16 cellular contexts compared by ENCODE assay signal in genomic region chr10:76017026-76017732, GRCh38.
DNase-seq lines count a peak whose midpoint lies in the region; ATAC-seq and TF ChIP-seq lines count a peak whose summit lies in the region.
"Had no signal": no experiment of that assay in that cellular context is flagged by ENCODE, and none has a peak within 500 bp of the region (broad histone marks: within the 10 kb centered on the region; RNA-seq: fewer than 3 reads in every experiment).

No MANE protein-coding gene starts in this region.

- TF ChIP-seq CTCF in GM23338 (conservative IDR thresholded peaks at IDR 0.05; ENCODE audit: low read depth in 2 of 2): no peak
- TF ChIP-seq CTCF in PC-3 (conservative IDR thresholded peaks at IDR 0.05; ENCODE audit: low read depth, low read length): no peak
- TF ChIP-seq CTCF in epithelial cell of esophagus (IDR thresholded peaks at IDR 0.05; ENCODE audit: insufficient read depth, low read depth, low read length, missing control alignments): no peak
- TF ChIP-seq CTCF in neural progenitor cell (IDR thresholded peaks at IDR 0.05): no peak
- TF ChIP-seq CTCF in RWPE1 (conservative IDR thresholded peaks at IDR 0.05; ENCODE audit: low read depth): no peak

- H3K9me2 ChIP-seq in GM23338 (ENCODE audit: insufficient read depth) (peaks cover 13% of the 10 kb centered on the region; the same call in 1 of the 2 replicates), PC-3 (replicated peaks; ENCODE audit: low read length) (no peaks in the 10 kb centered on the region)

- H3K27me3 ChIP-seq in GM23338 (ENCODE audit: insufficient read depth) (no peaks in the 10 kb centered on the region), PC-3 (ENCODE audit: low read length) (peaks cover 30% of the 10 kb centered on the region), neural progenitor cell (no peaks in the 10 kb centered on the region)
- H3K27me3 ChIP-seq: BLaER1 treated with 17β-estradiol and CSF1 and Interleukin-3, amounts not matched to agents 10 nM and 100 nM had no signal

- H3K4me1 ChIP-seq in GM23338 (ENCODE audit: insufficient read depth) (no peaks in the 10 kb centered on the region), PC-3 (ENCODE audit: insufficient read depth, low read length) (no peaks in the 10 kb centered on the region), neural progenitor cell (peaks cover 18% of the 10 kb centered on the region)
- H3K4me1 ChIP-seq: BLaER1 treated with 17β-estradiol and CSF1 and Interleukin-3, amounts not matched to agents 10 nM and 100 nM; HAP-1 had no signal

- H3K4me3 Mint-ChIP-seq in GM23338: no peak overlapping the region
- no peak overlapping the region for H3K4me3 Mint-ChIP-seq in neural progenitor cell

- no peak overlapping the region for H3K27ac Mint-ChIP-seq in GM23338
- H3K27ac Mint-ChIP-seq in neural progenitor cell: no peak overlapping the region

- POLR2A ChIA-PET in PC-3 (lab: Charles Lee; ENCODE audit: unreplicated experiment): no interaction called here
- POLR2A ChIA-PET in RWPE1 (lab: Yijun Ruan, JAX; ENCODE audit: low non-redundant PET): no interaction called here

- H4K20me1 ChIP-seq in GM23338 (replicated peaks; ENCODE audit: insufficient read depth) (no peaks in the 10 kb centered on the region), PC-3 (ENCODE audit: low read length) (no peaks in the 10 kb centered on the region), neural progenitor cell (ENCODE audit: low read depth) (no peaks in the 10 kb centered on the region)
- H4K20me1 ChIP-seq: BLaER1 treated with 17β-estradiol and CSF1 and Interleukin-3, amounts not matched to agents 10 nM and 100 nM had no signal

- no peaks in the 10 kb centered on the region for H3K36me3 Mint-ChIP-seq in GM23338 (ENCODE audit: low read depth)
- H3K36me3 Mint-ChIP-seq in neural progenitor cell: no peaks in the 10 kb centered on the region

- H3K4me1 Mint-ChIP-seq in GM23338 (peaks cover 9% of the 10 kb centered on the region), neural progenitor cell (peaks cover 27% of the 10 kb centered on the region)

- H3K9ac ChIP-seq in PC-3 (ENCODE audit: low read length): no peak overlapping the region
- H3K9ac ChIP-seq in neural progenitor cell: no peak overlapping the region
- H3K9ac ChIP-seq: BLaER1 treated with 17β-estradiol and CSF1 and Interleukin-3, amounts not matched to agents 10 nM and 100 nM; KMS-11 had no signal

- H3K79me2 ChIP-seq in GM23338 (replicated peaks; ENCODE audit: insufficient read depth) (no peaks in the 10 kb centered on the region), PC-3 (ENCODE audit: low read length) (no peaks in the 10 kb centered on the region), neural progenitor cell (ENCODE audit: low read depth) (no peaks in the 10 kb centered on the region)

- ATAC-seq in GM23338: no peak
- ATAC-seq in PC-3: no peak
- ATAC-seq in HG02759 (IDR thresholded peaks at IDR 0.05; ENCODE audit: unreplicated experiment): no peak

- DNase-seq in GM23338 (ENCODE audit: low spot score): peak; percentile 17
- peak; percentile 63 for DNase-seq in PC-3
- peak; percentile 6 for DNase-seq in epithelial cell of esophagus (ENCODE audit: low read depth)
- peak; percentile 31 for DNase-seq in neural progenitor cell (ENCODE audit: low spot score)
- DNase-seq in erythroblast (lab: John Stamatoyannopoulos, UW): no peak
- DNase-seq in activated gamma-delta T cell (lab: John Stamatoyannopoulos, UW): no peak
- DNase-seq in RWPE1 (ENCODE audit: low spot score): no peak
- DNase-seq: DMS 273 treated with DMSO at 0.1 percent for 48 hours, EL, MM.1S, NCI-H1930, SIG-M5 had no signal

- H2AFZ ChIP-seq in GM23338 (no peak overlapping the region), PC-3 (ENCODE audit: low read length) (no peak overlapping the region), neural progenitor cell (replicated peaks) (no peak overlapping the region)

- H3K27me3 Mint-ChIP-seq in GM23338 (ENCODE audit: insufficient read depth, low read depth, poor library complexity): peaks cover 3% of the 10 kb centered on the region
- peaks cover 7% of the 10 kb centered on the region for H3K27me3 Mint-ChIP-seq in neural progenitor cell (ENCODE audit: insufficient read depth, low read depth)

- no TSS peak for BruUV-seq in PC-3 (replicated peaks; lab: Mats Ljungman, UMichigan)

- H3K4me3 ChIP-seq in GM23338 (no peak overlapping the region), PC-3 (ENCODE audit: low read length) (no peak overlapping the region), epithelial cell of esophagus (ENCODE audit: low read length) (no peak overlapping the region), neural progenitor cell (no peak overlapping the region)
- H3K4me3 ChIP-seq: BLaER1 treated with 17β-estradiol and CSF1 and Interleukin-3, amounts not matched to agents 10 nM and 100 nM; HAP-1 had no signal

- H3K27ac ChIP-seq in GM23338 (ENCODE audit: low read depth) (no peak overlapping the region), PC-3 (ENCODE audit: low read length) (no peak overlapping the region), neural progenitor cell (no peak overlapping the region), RWPE1 (no peak overlapping the region)
- H3K27ac ChIP-seq: BLaER1 treated with 17β-estradiol and CSF1 and Interleukin-3, amounts not matched to agents 10 nM and 100 nM; KMS-11 had no signal

- no peaks in the 10 kb centered on the region for H3K9me3 ChIP-seq in PC-3 (ENCODE audit: low read length)
- H3K9me3 ChIP-seq in neural progenitor cell (ENCODE audit: low read depth): no peaks in the 10 kb centered on the region
- H3K9me3 ChIP-seq: BLaER1 treated with 17β-estradiol and CSF1 and Interleukin-3, amounts not matched to agents 10 nM and 100 nM; HAP-1 had no signal

- no peak for TF ChIP-seq POLR2A in erythroblast (IDR thresholded peaks at IDR 0.05; ENCODE audit: low read length)

- H3K36me3 ChIP-seq in GM23338 (ENCODE audit: insufficient read depth) (no peaks in the 10 kb centered on the region), PC-3 (ENCODE audit: low read depth, low read length) (no peaks in the 10 kb centered on the region), neural progenitor cell (no peaks in the 10 kb centered on the region)
- H3K36me3 ChIP-seq: BLaER1 treated with 17β-estradiol and CSF1 and Interleukin-3, amounts not matched to agents 10 nM and 100 nM; HAP-1 had no signal

- H3K9me3 Mint-ChIP-seq in GM23338: no peaks in the 10 kb centered on the region; the same call in 2 of the 3 replicates
- no peaks in the 10 kb centered on the region for H3K9me3 Mint-ChIP-seq in neural progenitor cell

- intact Hi-C loops in PC-3 (cut with micrococcal nuclease): no loop called here

- H3F3A ChIP-seq in GM23338 (replicated peaks; ENCODE audit: low read depth) (no peaks in the 10 kb centered on the region), PC-3 (ENCODE audit: low read length, unreplicated experiment) (no peaks in the 10 kb centered on the region), neural progenitor cell (ENCODE audit: low read depth) (peaks cover 16% of the 10 kb centered on the region)

- CTCF ChIA-PET in PC-3 (lab: Charles Lee): interaction anchor here (0.5 kb wide), 1 partner anchor 146 kb away, joined by 3 read pairs; no protein-coding TSS in a partner anchor
- CTCF ChIA-PET in RWPE1 (lab: Yijun Ruan, JAX): no interaction called here

- H3K4me2 ChIP-seq in GM23338 (no peak overlapping the region), PC-3 (ENCODE audit: low read length) (no peak overlapping the region), neural progenitor cell (no peak overlapping the region)
- H3K4me2 ChIP-seq: BLaER1 treated with 17β-estradiol and CSF1 and Interleukin-3, amounts not matched to agents 10 nM and 100 nM; KMS-11 had no signal

TF ChIP-seq in GM23338, 12 proteins besides CTCF, POLR2A, EP300 and RAD21:
- TF ChIP-seq CREB1 (CRISPR knock-in tag; IDR thresholded peaks at IDR 0.05; ENCODE audit: low read depth) (no peak), REST (IDR thresholded peaks at IDR 0.05; ENCODE audit: unreplicated experiment) (peak; percentile 74)

Comparison
In these comparisons a context has a peak if more than half of its experiments do, and no peak if none do; other contexts are left out.
1. DNase-seq: peak in GM23338 (single experiment), PC-3 (single experiment), epithelial cell of esophagus (single experiment) and neural progenitor cell (single experiment); none in erythroblast (0 of 2), activated gamma-delta T cell (single experiment) and RWPE1 (single experiment).